14 cellular contexts compared by ENCODE assay signal in genomic region chr3:12835005-12835665, GRCh38.
"Had no signal": no experiment of that assay in that cellular context is flagged by ENCODE, and none has a peak within 500 bp of the region (broad histone marks: within the 10 kb centered on the region; RNA-seq: fewer than 3 reads in every experiment).

No MANE protein-coding gene starts in this region.

- H3K4me3 Mint-ChIP-seq: stimulated activated naive CD8-positive, alpha-beta T cell treated with anti-CD3 and anti-CD28 coated beads, Interleukin-15, amount 100 ng/mL, for 72 hours had no signal

- ATAC-seq: gastroesophageal sphincter; left lung; stimulated activated naive CD8-positive, alpha-beta T cell treated with anti-CD3 and anti-CD28 coated beads, Interleukin-15, amount 100 ng/mL, for 72 hours; upper lobe of right lung had no signal

- H3K9me3 ChIP-seq: gastroesophageal sphincter, left lung, testis, upper lobe of right lung had no signal

- H3K9me3 Mint-ChIP-seq: nephron; stimulated activated naive CD8-positive, alpha-beta T cell treated with anti-CD3 and anti-CD28 coated beads, Interleukin-15, amount 100 ng/mL, for 72 hours had no signal

- DNase-seq: activated CD4-positive, alpha-beta T cell treated with anti-CD3 and anti-CD28 coated beads for 4 hours; activated effector memory CD4-positive, alpha-beta T cell treated with anti-CD3 and anti-CD28 coated beads, Interleukin-2, amount 50 U/mL, for 16 hours; activated T-cell treated with anti-CD3 and anti-CD28 coated beads for 4 hours; central memory CD4-positive, alpha-beta T cell; effector CD8-positive, alpha-beta T cell; left lung; stimulated activated CD4-positive, alpha-beta T cell treated with anti-CD3 and anti-CD28 coated beads, Interleukin-2, amount 100 ng/mL, for 48 hours; stimulated activated naive CD8-positive, alpha-beta T cell treated with anti-CD3 and anti-CD28 coated beads, Interleukin-15, amount 100 ng/mL, for 72 hours; T1000; testis; upper lobe of right lung had no signal

- H3K27me3 Mint-ChIP-seq: stimulated activated naive CD8-positive, alpha-beta T cell treated with anti-CD3 and anti-CD28 coated beads, Interleukin-15, amount 100 ng/mL, for 72 hours had no signal

- H3K27ac Mint-ChIP-seq: nephron; stimulated activated naive CD8-positive, alpha-beta T cell treated with anti-CD3 and anti-CD28 coated beads, Interleukin-15, amount 100 ng/mL, for 72 hours had no signal

- H3K27ac ChIP-seq: coronary artery, gastroesophageal sphincter, left lung, testis, upper lobe of right lung had no signal

- H3K27me3 ChIP-seq: gastroesophageal sphincter, left lung, testis, upper lobe of right lung had no signal

- H3K4me3 ChIP-seq: coronary artery, gastroesophageal sphincter, left lung, testis, upper lobe of right lung had no signal
